1 cellular context compared by ENCODE assay signal in genomic region chr2:196239622-196240587, GRCh38.
TF ChIP-seq lines count a peak whose summit lies in the region.

No MANE protein-coding gene starts in this region.

TF ChIP-seq in K562, 482 proteins besides CTCF, POLR2A, EP300 and RAD21 (continued from another document and continues in another):
- TF ChIP-seq GABPB1 (CRISPR knock-in tag; IDR thresholded peaks at IDR 0.05) (no peak), GTF2B (IDR thresholded peaks at IDR 0.05; ENCODE audit: extremely low read depth, insufficient read length) (no peak), ATF4 (CRISPR knock-in tag; IDR thresholded peaks at IDR 0.05) (no peak), E2F3 (CRISPR knock-in tag; IDR thresholded peaks at IDR 0.05) (no peak), BDP1 (IDR thresholded peaks at IDR 0.05; ENCODE audit: insufficient read depth, insufficient read length) (no peak), DACH1 (IDR thresholded peaks at IDR 0.05; ENCODE audit: partially characterized antibody) (peak; percentile 25), ZNF347 (CRISPR knock-in tag; IDR thresholded peaks at IDR 0.05; ENCODE audit: low read depth) (no peak), E2F4 (CRISPR knock-in tag; IDR thresholded peaks at IDR 0.05; ENCODE audit: low read depth) (no peak), RB1 (IDR thresholded peaks at IDR 0.05; ENCODE audit: low read depth) (no peak), ARHGAP35 (IDR thresholded peaks at IDR 0.05; ENCODE audit: partially characterized antibody) (no peak), NCOR1 (IDR thresholded peaks at IDR 0.05) (peak; percentile 78), GTF2E2 (tag; IDR thresholded peaks at IDR 0.05) (peak; percentile 38; the same call in 1 of the 2 replicates), MIER1 (IDR thresholded peaks at IDR 0.05; ENCODE audit: low read depth) (no peak), FOXA3 (CRISPR knock-in tag; conservative IDR thresholded peaks at IDR 0.05 in 1 of 2, IDR thresholded peaks at IDR 0.05 in 1 of 2) (peak; percentile 36 to 63; a peak in 1 of 4 replicates), CLOCK (CRISPR knock-in tag; IDR thresholded peaks at IDR 0.05; ENCODE audit: borderline replicate concordance) (no peak), HNRNPK (IDR thresholded peaks at IDR 0.05; ENCODE audit: low read depth, low read length, poor library complexity, severe bottlenecking) (no peak), NR2F6 (CRISPR knock-in tag; IDR thresholded peaks at IDR 0.05) (no peak), LEF1 (IDR thresholded peaks at IDR 0.05) (peak; percentile 55; the same call in 1 of the 2 replicates), CREM (IDR thresholded peaks at IDR 0.05; ENCODE audit: low read depth) (peak; percentile 45; the same call in 1 of the 2 replicates), THRAP3 (IDR thresholded peaks at IDR 0.05; ENCODE audit: borderline replicate concordance) (no peak), ELF4 (CRISPR knock-in tag; IDR thresholded peaks at IDR 0.05) (no peak), ARID3B (CRISPR knock-in tag; IDR thresholded peaks at IDR 0.05; ENCODE audit: borderline replicate concordance) (no peak), ID3 (CRISPR knock-in tag; IDR thresholded peaks at IDR 0.05) (no peak), ID3 (tag; IDR thresholded peaks at IDR 0.05) (peak; percentile 78; the same call in 1 of the 2 replicates), CREB1 (IDR thresholded peaks at IDR 0.05) (peak; percentile 28; the same call in 1 of the 2 replicates), CREB1 (CRISPR knock-in tag; IDR thresholded peaks at IDR 0.05) (no peak), RBM25 (IDR thresholded peaks at IDR 0.05; ENCODE audit: low read depth, low read length, severe bottlenecking) (no peak), PRMT5 (CRISPR knock-in tag; IDR thresholded peaks at IDR 0.05) (no peak), HDAC3 (IDR thresholded peaks at IDR 0.05; ENCODE audit: borderline replicate concordance, partially characterized antibody) (peak; percentile 19), KDM1A (IDR thresholded peaks at IDR 0.05) (peak in 1 of 2 experiments; percentile 25; a peak in 1 of 4 replicates), SUPT5H (IDR thresholded peaks at IDR 0.05) (no peak), C11orf30 (IDR thresholded peaks at IDR 0.05; ENCODE audit: low read depth) (no peak), HES1 (IDR thresholded peaks at IDR 0.05; ENCODE audit: low read depth) (0 out of 2 replicates have a peak, but pooled peaks have one; percentile 30), USF2 (CRISPR knock-in tag; IDR thresholded peaks at IDR 0.05) (no peak), ZNF217 (CRISPR knock-in tag; IDR thresholded peaks at IDR 0.05) (no peak), THAP7 (CRISPR knock-in tag; IDR thresholded peaks at IDR 0.05) (no peak), RHOXF2B (CRISPR knock-in tag; conservative IDR thresholded peaks at IDR 0.05) (no peak), RBM22 (IDR thresholded peaks at IDR 0.05; ENCODE audit: low read depth, low read length, poor library complexity, severe bottlenecking) (no peak), NFIX (CRISPR knock-in tag; IDR thresholded peaks at IDR 0.05; ENCODE audit: low read depth) (no peak), TSHZ1 (CRISPR knock-in tag; IDR thresholded peaks at IDR 0.05) (no peak), NFIC (IDR thresholded peaks at IDR 0.05) (peak; percentile 48; the same call in 1 of the 2 replicates), ZNF699 (CRISPR knock-in tag; IDR thresholded peaks at IDR 0.05; ENCODE audit: insufficient replicate concordance) (no peak), MAX (CRISPR knock-in tag; IDR thresholded peaks at IDR 0.05) (no peak), PHF20 (IDR thresholded peaks at IDR 0.05; ENCODE audit: partially characterized antibody) (no peak), FOXA1 (IDR thresholded peaks at IDR 0.05; ENCODE audit: borderline replicate concordance) (no peak), SPI1 (IDR thresholded peaks at IDR 0.05; ENCODE audit: borderline replicate concordance, low read depth, low read length) (peak; percentile 68; the same call in 1 of the 2 replicates), MLX (CRISPR knock-in tag; conservative IDR thresholded peaks at IDR 0.05) (no peak), KLF16 (IDR thresholded peaks at IDR 0.05) (peak; percentile 78), FOSL1 (tag; conservative IDR thresholded peaks at IDR 0.05) (peak; percentile 94), ZNF764 (CRISPR knock-in tag; IDR thresholded peaks at IDR 0.05; ENCODE audit: low read depth) (no peak), ZBTB33 (CRISPR knock-in tag; IDR thresholded peaks at IDR 0.05) (0 out of 2 replicates have a peak, but pooled peaks have one; percentile 12), ZNF23 (CRISPR knock-in tag; IDR thresholded peaks at IDR 0.05) (no peak), ETV1 (tag; conservative IDR thresholded peaks at IDR 0.05; ENCODE audit: low read depth) (peak; percentile 73), ELF1 (tag; IDR thresholded peaks at IDR 0.05) (peak; percentile 77), ETV5 (CRISPR knock-in tag; IDR thresholded peaks at IDR 0.05; ENCODE audit: low read depth) (no peak), KLF1 (tag; IDR thresholded peaks at IDR 0.05) (no peak)
